8 cellular contexts compared by ENCODE assay signal in genomic region chr17:47969975-47970724, GRCh38. TPM values are rescaled to one million over a fixed set of nuclear protein-coding genes. Genes with fewer than 3 reads are reported as not detected.
DNase-seq lines count a peak whose midpoint lies in the region; ATAC-seq and TF ChIP-seq lines count a peak whose summit lies in the region.

No MANE protein-coding gene starts in this region.

- DNase-seq in stimulated activated naive CD8-positive, alpha-beta T cell treated with anti-CD3 and anti-CD28 coated beads, Interleukin-15, Interleukin-2, amounts not matched to agents 100 U/mL and 50 U/mL, for 24 hours: no peak
- DNase-seq in body of pancreas (no peak), NCI-H2196 treated with DMSO at 0.1 percent for 48 hours (lab: John Stamatoyannopoulos, UW; ENCODE audit: unreplicated experiment) (no peak), superior temporal gyrus (ENCODE audit: extremely low spot score) (no peak)

- H3K27me3 Mint-ChIP-seq in stimulated activated naive CD8-positive, alpha-beta T cell treated with anti-CD3 and anti-CD28 coated beads, Interleukin-15, Interleukin-2, amounts not matched to agents 100 ng/mL and 50 ng/mL, for 24 hours: no peaks in the 10 kb centered on the region

- H3K4me3 ChIP-seq in body of pancreas (no peak overlapping the region), muscle layer of colon (ENCODE audit: low read depth in 1 of 2, low read length in 2 of 2) (peak overlapping the region; percentile 21 to 76)

- no peaks in the 10 kb centered on the region for H3K27me3 ChIP-seq in body of pancreas
- H3K27me3 ChIP-seq in muscle layer of colon (ENCODE audit: control insufficient read depth in 1 of 2, insufficient read depth in 2 of 2, low read length in 2 of 2): no peaks in the 10 kb centered on the region

- no peak for TF ChIP-seq POLR2A in body of pancreas (IDR thresholded peaks at IDR 0.05)

- TF ChIP-seq CTCF in body of pancreas (IDR thresholded peaks at IDR 0.05): no peak

- peak overlapping the region; percentile 82 for H3K27ac Mint-ChIP-seq in stimulated activated naive CD8-positive, alpha-beta T cell treated with anti-CD3 and anti-CD28 coated beads, Interleukin-15, Interleukin-2, amounts not matched to agents 100 ng/mL and 50 ng/mL, for 24 hours

- peak overlapping the region; percentile 20 for H3K9ac ChIP-seq in muscle layer of colon (ENCODE audit: low read length)

- H3K4me3 Mint-ChIP-seq in stimulated activated naive CD8-positive, alpha-beta T cell treated with anti-CD3 and anti-CD28 coated beads, Interleukin-15, Interleukin-2, amounts not matched to agents 100 ng/mL and 50 ng/mL, for 24 hours: peak overlapping the region; percentile 92

- intact Hi-C loops in body of pancreas (cut with DNase I): no loop called here

- peaks cover 21% of the 10 kb centered on the region for H3K4me1 Mint-ChIP-seq in stimulated activated naive CD8-positive, alpha-beta T cell treated with anti-CD3 and anti-CD28 coated beads, Interleukin-15, Interleukin-2, amounts not matched to agents 100 ng/mL and 50 ng/mL, for 24 hours (ENCODE audit: low read depth)

- H3K9me3 ChIP-seq in body of pancreas (no peaks in the 10 kb centered on the region), muscle layer of colon (ENCODE audit: low read length) (no peaks in the 10 kb centered on the region)

- H3K36me3 ChIP-seq in body of pancreas (replicated peaks in 1 of 2; ENCODE audit: insufficient read depth in 1 of 2, low read depth in 2 of 2) (peaks cover 0 to 10% of the 10 kb centered on the region in 2 donors), muscle layer of colon (ENCODE audit: insufficient read depth, low read length) (peaks cover 5% of the 10 kb centered on the region)

- H3K27ac ChIP-seq in body of pancreas: peak overlapping the region in 3 of 4 donors; percentile 43 to 53 (median 53)
- no peak overlapping the region for H3K27ac ChIP-seq in muscle layer of colon (ENCODE audit: low read depth, low read length)

- no peak for ATAC-seq in stimulated activated naive CD8-positive, alpha-beta T cell treated with anti-CD3 and anti-CD28 coated beads, Interleukin-15, Interleukin-2, amounts not matched to agents 100 U/mL and 50 U/mL, for 24 hours
- ATAC-seq in body of pancreas (no peak), GM18873 (IDR thresholded peaks at IDR 0.05; ENCODE audit: low FRiP score, unreplicated experiment) (no peak), GM21619 (IDR thresholded peaks at IDR 0.05; ENCODE audit: unreplicated experiment) (no peak)

- H3K4me1 ChIP-seq in body of pancreas: peaks cover 66% of the 10 kb centered on the region
- peaks cover 30% of the 10 kb centered on the region for H3K4me1 ChIP-seq in muscle layer of colon (ENCODE audit: insufficient read depth, low read length)

- peaks cover 21% of the 10 kb centered on the region for H3K36me3 Mint-ChIP-seq in stimulated activated naive CD8-positive, alpha-beta T cell treated with anti-CD3 and anti-CD28 coated beads, Interleukin-15, Interleukin-2, amounts not matched to agents 100 ng/mL and 50 ng/mL, for 24 hours (ENCODE audit: low read depth)

- WGBS in body of pancreas, 2 donors: 33 to 36% methylated on average over 15 of the region's 15 CpGs

- no peaks in the 10 kb centered on the region for H3K9me3 Mint-ChIP-seq in stimulated activated naive CD8-positive, alpha-beta T cell treated with anti-CD3 and anti-CD28 coated beads, Interleukin-15, Interleukin-2, amounts not matched to agents 100 ng/mL and 50 ng/mL, for 24 hours

RNA-seq across cellular contexts. Expression of gene CDK5RAP3, which starts 0.8 kb away (rescaled TPM):
- total RNA-seq in body of pancreas: 100 to 1,000 TPM; 209 to 588 TPM

RNA-seq across cellular contexts. Expression of gene PRR15L, which starts 12.5 kb away (rescaled TPM):
- 10 to 100 TPM; 36.6 to 63.3 TPM for total RNA-seq in body of pancreas

RNA-seq across cellular contexts. Expression of gene PNPO, which starts 28.8 kb away (rescaled TPM):
- total RNA-seq in body of pancreas: 10 to 100 TPM; 27.8 to 55.4 TPM

Comparison
In these comparisons a context has a peak if more than half of its experiments do, and no peak if none do; other contexts are left out.
1. H3K4me3 ChIP-seq: peak in muscle layer of colon (2 of 2); none in body of pancreas (0 of 2).